17 cellular contexts compared by ENCODE assay signal in the genomic region with DNA sequence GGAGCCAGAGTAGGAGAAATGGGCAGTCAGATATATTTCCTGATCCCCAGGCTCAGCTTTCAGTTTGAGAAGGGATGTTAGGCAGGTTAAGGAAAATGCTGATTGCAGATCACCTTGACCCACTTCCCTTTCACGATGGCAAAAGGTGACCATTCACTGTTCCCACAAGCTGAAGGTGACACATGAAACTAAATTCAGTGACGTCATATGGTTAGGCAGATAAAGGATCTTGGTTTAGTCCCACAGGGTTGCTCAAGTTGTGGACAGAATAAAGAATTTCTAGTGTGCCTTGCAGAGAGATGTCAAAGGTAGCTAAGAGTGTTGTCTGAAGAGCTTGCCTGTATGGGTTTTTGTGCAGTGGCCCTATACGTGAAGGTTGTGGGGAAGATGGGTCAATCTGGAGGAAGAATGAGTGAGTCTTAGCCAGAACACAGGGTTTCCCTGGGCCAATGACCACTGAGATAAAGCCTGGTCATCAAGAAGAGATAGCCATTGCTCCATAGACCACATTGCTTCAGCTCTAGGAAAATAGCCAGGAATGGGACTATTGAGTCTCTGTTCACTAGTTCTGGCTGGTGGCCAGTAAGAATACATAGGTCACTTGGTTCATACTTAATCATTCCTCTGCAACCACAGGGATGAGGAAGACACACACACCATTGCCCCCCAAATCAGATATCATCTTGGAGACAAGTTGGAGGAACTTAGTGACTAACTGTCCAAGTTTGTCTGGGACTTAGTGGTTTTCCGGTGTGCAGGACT.
DNase-seq lines count a peak whose midpoint lies in the region; ATAC-seq and TF ChIP-seq lines count a peak whose summit lies in the region.
"Had no signal": no experiment of that assay in that cellular context is flagged by ENCODE, and none has a peak within 500 bp of the region (broad histone marks: within the 10 kb centered on the region; RNA-seq: fewer than 3 reads in every experiment).

No MANE protein-coding gene starts in this region.

- no peak for ATAC-seq in GM21576 (IDR thresholded peaks at IDR 0.05; ENCODE audit: unreplicated experiment)
- ATAC-seq: stimulated activated naive CD8-positive, alpha-beta T cell treated with anti-CD3 and anti-CD28 coated beads, Interleukin-15, Interleukin-2, amounts not matched to agents 100 U/mL and 50 U/mL, for 24 hours had no signal

- H3K4me3 ChIP-seq in breast epithelium (no peak overlapping the region), uterus (no peak overlapping the region)
- H3K4me3 ChIP-seq: sigmoid colon had no signal

- DNase-seq in MCF 10A (ENCODE audit: unreplicated experiment) (peak; percentile 16), breast epithelium (ENCODE audit: low spot score in 2 of 2) (no peak), amniotic stem cell (lab: John Stamatoyannopoulos, UW) (peak; percentile 66), hepatic stellate cell (ENCODE audit: low spot score) (peak; percentile 22), anterior cingulate cortex (lab: John Stamatoyannopoulos, UW) (no peak), uterus (no peak)
- no peak for DNase-seq in stimulated activated CD4-positive, alpha-beta T cell treated with anti-CD3 and anti-CD28 coated beads, Interleukin-4, amount 100 ng/mL, for 24 hours
- DNase-seq: activated CD8-positive, alpha-beta memory T cell treated with anti-CD3 and anti-CD28 coated beads, Interleukin-2, amount 50 U/mL, for 4 hours; activated naive CD4-positive, alpha-beta T cell treated with anti-CD3 and anti-CD28 coated beads, Interleukin-2, amount 10 ng/mL, durations not matched to agents 7 days and 5 days; erythroblast; NCI-H1092; sigmoid colon; stimulated activated naive CD8-positive, alpha-beta T cell treated with anti-CD3 and anti-CD28 coated beads, Interleukin-15, Interleukin-2, amounts not matched to agents 100 U/mL and 50 U/mL, for 24 hours; SW 1271 had no signal

- H3K27me3 ChIP-seq in breast epithelium (no peaks in the 10 kb centered on the region), uterus (no peaks in the 10 kb centered on the region)
- H3K27me3 ChIP-seq: neutrophil, sigmoid colon had no signal

- H3K9me3 ChIP-seq in breast epithelium (peaks cover 0 to 23% of the 10 kb centered on the region in 2 donors), uterus (no peaks in the 10 kb centered on the region)
- H3K9me3 ChIP-seq: neutrophil had no signal

- TF ChIP-seq CTCF in MCF 10A (IDR thresholded peaks at IDR 0.05; ENCODE audit: unreplicated experiment) (no peak), breast epithelium (IDR thresholded peaks at IDR 0.05) (no peak), uterus (IDR thresholded peaks at IDR 0.05) (no peak)

- CTCF ChIA-PET in MCF 10A (lab: Yijun Ruan, JAX): interaction anchor here (0.6 kb wide), 2 partner anchors 51 to 96 kb away, joined by 3 read pairs; no protein-coding TSS in a partner anchor

- TF ChIP-seq POLR2A in breast epithelium (IDR thresholded peaks at IDR 0.05) (no peak), uterus (IDR thresholded peaks at IDR 0.05) (no peak)

- no peak overlapping the region for H3K27ac ChIP-seq in breast epithelium
- no peak overlapping the region for H3K27ac ChIP-seq in uterus
- H3K27ac ChIP-seq: neutrophil, sigmoid colon had no signal

- no peak overlapping the region for H3K27ac Mint-ChIP-seq in MCF 10A (ENCODE audit: low read depth, unreplicated experiment)
- H3K27ac Mint-ChIP-seq: activated naive CD4-positive, alpha-beta T cell treated with anti-CD3 and anti-CD28 coated beads, Interleukin-2, amount 10 ng/mL, durations not matched to agents 7 days and 5 days; memory B cell had no signal

- no peaks in the 10 kb centered on the region for H3K4me1 ChIP-seq in breast epithelium
- no peaks in the 10 kb centered on the region for H3K4me1 ChIP-seq in uterus

- H3K36me3 ChIP-seq in breast epithelium (no peaks in the 10 kb centered on the region), uterus (no peaks in the 10 kb centered on the region)
- H3K36me3 ChIP-seq: neutrophil, sigmoid colon had no signal

- no peaks in the 10 kb centered on the region for H3K36me3 Mint-ChIP-seq in MCF 10A (ENCODE audit: insufficient read depth, unreplicated experiment)
- H3K36me3 Mint-ChIP-seq: activated naive CD4-positive, alpha-beta T cell treated with anti-CD3 and anti-CD28 coated beads, Interleukin-2, amount 10 ng/mL, durations not matched to agents 7 days and 5 days; memory B cell had no signal

- POLR2A ChIA-PET in MCF 10A (lab: Yijun Ruan, JAX): interaction anchor here (0.7 to 2.4 kb wide), 3 partner anchors 9 to 675 kb away, joined by 3 to 9 read pairs (median 3); no protein-coding TSS in a partner anchor

- intact Hi-C loops in MCF 10A (cut with micrococcal nuclease): no loop called here
- intact Hi-C loops in breast epithelium (cut with DNase I; ENCODE audit: low total_unique reads): no loop called here
- intact Hi-C loops in uterus (cut with DNase I; ENCODE audit: low total_unique reads): no loop called here

- peaks cover 7% of the 10 kb centered on the region for H3K9me3 Mint-ChIP-seq in MCF 10A (ENCODE audit: unreplicated experiment)

- no peak overlapping the region for H3K4me3 Mint-ChIP-seq in MCF 10A (ENCODE audit: unreplicated experiment)
- H3K4me3 Mint-ChIP-seq: activated naive CD4-positive, alpha-beta T cell treated with anti-CD3 and anti-CD28 coated beads, Interleukin-2, amount 10 ng/mL, durations not matched to agents 7 days and 5 days; memory B cell had no signal

- peaks cover 24% of the 10 kb centered on the region for H3K27me3 Mint-ChIP-seq in MCF 10A (ENCODE audit: insufficient read depth, unreplicated experiment)

- BruUV-seq in MCF 10A (replicated peaks; lab: Mats Ljungman, UMichigan): no TSS peak

- H3K4me1 Mint-ChIP-seq in MCF 10A (ENCODE audit: insufficient read depth, unreplicated experiment): no peaks in the 10 kb centered on the region
- H3K4me1 Mint-ChIP-seq: activated naive CD4-positive, alpha-beta T cell treated with anti-CD3 and anti-CD28 coated beads, Interleukin-2, amount 10 ng/mL, durations not matched to agents 7 days and 5 days; memory B cell had no signal

Comparison
In these comparisons a context has a peak if more than half of its experiments do, and no peak if none do; other contexts are left out.
1. DNase-seq: peak in MCF 10A (single experiment), amniotic stem cell (single experiment) and hepatic stellate cell (single experiment); none in breast epithelium (0 of 2), anterior cingulate cortex (0 of 58), uterus (0 of 2) and stimulated activated CD4-positive, alpha-beta T cell treated with anti-CD3 and anti-CD28 coated beads, Interleukin-4, amount 100 ng/mL, for 24 hours (single experiment).